ENCODE assay signal across 10 cellular contexts in genomic region chr3:49465269-49466034, GRCh38. TPM values are rescaled to one million over a fixed set of nuclear protein-coding genes. Genes with fewer than 3 reads are reported as not detected.
A peak's percentile ranks its signal among the peaks of the same experiment; 100 is the strongest.
DNase-seq lines count a peak whose midpoint lies in the region; ATAC-seq and TF ChIP-seq lines count a peak whose summit lies in the region.
"Had no signal": no experiment of that assay in that cellular context is flagged by ENCODE, and none has a peak within 500 bp of the region (broad histone marks: within the 10 kb centered on the region; RNA-seq: fewer than 3 reads in every experiment).

No MANE protein-coding gene starts in this region.

- H3K36me3 ChIP-seq in HCT116 (ENCODE audit: control insufficient read depth in 1 of 2, insufficient read depth in 2 of 2, low read length in 2 of 2) (no peaks in the 10 kb centered on the region), heart right ventricle (no peaks in the 10 kb centered on the region), sigmoid colon (no peaks in the 10 kb centered on the region), uterus (no peaks in the 10 kb centered on the region), PC-3 (ENCODE audit: low read depth, low read length) (no peaks in the 10 kb centered on the region)

- no peak for TF ChIP-seq RAD21 in HCT116 (IDR thresholded peaks at IDR 0.05; ENCODE audit: low read depth)

- POLR2A ChIA-PET in HCT116 (lab: Charles Lee): no interaction called here
- POLR2A ChIA-PET in PC-3 (lab: Charles Lee; ENCODE audit: unreplicated experiment): interaction anchor here (0.6 kb wide), 1 partner anchor 73 kb away, joined by 4 read pairs; no protein-coding TSS in a partner anchor

- 79 to 89% methylated on average over 18 of the region's 18 CpGs for WGBS in heart right ventricle, 2 donors
- 76 to 88% methylated on average over 18 of the region's 18 CpGs for WGBS in sigmoid colon, 2 donors

- H2AFZ ChIP-seq in HCT116 (ENCODE audit: low read depth, low read length, poor library complexity, severe bottlenecking): peak overlapping the region; percentile 87
- H2AFZ ChIP-seq in PC-3 (ENCODE audit: low read length): no peak overlapping the region

- no peak for ATAC-seq in HCT116
- ATAC-seq in heart right ventricle: no peak
- ATAC-seq in HG02885 (IDR thresholded peaks at IDR 0.05; ENCODE audit: poor library complexity, unreplicated experiment): no peak
- ATAC-seq in PC-3: no peak

- peaks cover 4% of the 10 kb centered on the region for H3F3A ChIP-seq in PC-3 (ENCODE audit: low read length, unreplicated experiment)

- peak overlapping the region in 1 of 2 experiments; percentile 41; a peak in 2 of 4 replicates for H3K4me3 ChIP-seq in HCT116 (replicated peaks in 1 of 2; ENCODE audit: low read depth in 1 of 2, low read length in 2 of 2)
- no peak overlapping the region for H3K4me3 ChIP-seq in heart right ventricle
- no peak overlapping the region for H3K4me3 ChIP-seq in sigmoid colon
- H3K4me3 ChIP-seq in uterus: no peak overlapping the region
- no peak overlapping the region for H3K4me3 ChIP-seq in PC-3 (ENCODE audit: low read length)
- H3K4me3 ChIP-seq: SK-N-MC had no signal

- peak overlapping the region; percentile 52 for H3K9ac ChIP-seq in HCT116 (ENCODE audit: low read length)
- H3K9ac ChIP-seq in PC-3 (ENCODE audit: low read length): no peak overlapping the region

- no peak for TF ChIP-seq EP300 in sigmoid colon (IDR thresholded peaks at IDR 0.05)

- H3K79me2 ChIP-seq in HCT116 (ENCODE audit: insufficient read depth, low read length): no peaks in the 10 kb centered on the region
- no peaks in the 10 kb centered on the region for H3K79me2 ChIP-seq in PC-3 (ENCODE audit: low read length)

- no peaks in the 10 kb centered on the region for H3K9me2 ChIP-seq in HCT116 (ENCODE audit: insufficient read depth)
- H3K9me2 ChIP-seq in PC-3 (replicated peaks; ENCODE audit: low read length): no peaks in the 10 kb centered on the region

- BruUV-seq in HCT116 (replicated peaks; lab: Mats Ljungman, UMichigan) (TSS peak; percentile 31), PC-3 (replicated peaks; lab: Mats Ljungman, UMichigan) (no TSS peak)

- RAD21 ChIA-PET in HCT116 (lab: Charles Lee; ENCODE audit: low non-redundant PET in 1 of 2, low total read pairs in 2 of 2, uncharacterized antibody in 2 of 2, unreplicated experiment in 2 of 2): no interaction called here

- CTCF ChIA-PET in HCT116 (lab: Charles Lee) (interaction anchor here (1.4 kb wide), 1 partner anchor 11 kb away, joined by 3 read pairs; no protein-coding TSS in a partner anchor), PC-3 (lab: Charles Lee) (interaction anchor here (0.7 kb wide), 1 partner anchor 24 kb away, joined by 7 read pairs; no protein-coding TSS in a partner anchor)

- peak overlapping the region; percentile 61 for H3K27ac ChIP-seq in HCT116 (ENCODE audit: low read depth, low read length)
- H3K27ac ChIP-seq in heart right ventricle: peak overlapping the region; percentile 19 to 99 (median 65)
- H3K27ac ChIP-seq in sigmoid colon: peak overlapping the region in 3 of 4 donors; percentile 31 to 98 (median 33)
- no peak overlapping the region for H3K27ac ChIP-seq in uterus
- no peak overlapping the region for H3K27ac ChIP-seq in PC-3 (ENCODE audit: low read length)
- H3K27ac ChIP-seq: SK-N-MC had no signal

- TF ChIP-seq CTCF in HCT116 (IDR thresholded peaks at IDR 0.05 in 2 of 3, conservative IDR thresholded peaks at IDR 0.05 in 1 of 3; ENCODE audit: borderline replicate concordance in 1 of 3, insufficient read depth in 1 of 3, low read depth in 2 of 3, low read length in 2 of 3): no peak
- no peak for TF ChIP-seq CTCF in heart right ventricle (IDR thresholded peaks at IDR 0.05)
- no peak for TF ChIP-seq CTCF in sigmoid colon (IDR thresholded peaks at IDR 0.05)
- TF ChIP-seq CTCF in uterus (IDR thresholded peaks at IDR 0.05): no peak
- TF ChIP-seq CTCF in PC-3 (conservative IDR thresholded peaks at IDR 0.05; ENCODE audit: low read depth, low read length): no peak

- H3K4me2 ChIP-seq in HCT116 (ENCODE audit: low read length) (peak overlapping the region; percentile 67), PC-3 (ENCODE audit: low read length) (no peak overlapping the region)

- H3K27me3 ChIP-seq in HCT116 (ENCODE audit: insufficient read depth, low read length) (no peaks in the 10 kb centered on the region), heart right ventricle (no peaks in the 10 kb centered on the region), sigmoid colon (no peaks in the 10 kb centered on the region), uterus (no peaks in the 10 kb centered on the region), PC-3 (ENCODE audit: low read length) (no peaks in the 10 kb centered on the region)

- no peak for DNase-seq in HCT116 (ENCODE audit: low read depth, low spot score)
- DNase-seq in UCSD-AML1 (lab: John Stamatoyannopoulos, UW; ENCODE audit: unreplicated experiment): peak; percentile 32
- peak; percentile 26 to 33 for DNase-seq in heart right ventricle
- DNase-seq in sigmoid colon: no peak
- no peak for DNase-seq in activated naive CD4-positive, alpha-beta T cell (lab: John Stamatoyannopoulos, UW)
- DNase-seq in uterus: no peak
- DNase-seq in PC-3: no peak
- DNase-seq: NCI-H187 had no signal

- TF ChIP-seq POLR2A in HCT116 (IDR thresholded peaks at IDR 0.05; ENCODE audit: borderline replicate concordance, extremely low read depth, insufficient read depth, insufficient read length): no peak
- no peak for TF ChIP-seq POLR2A in sigmoid colon (IDR thresholded peaks at IDR 0.05)
- no peak for TF ChIP-seq POLR2A in uterus (IDR thresholded peaks at IDR 0.05)

- intact Hi-C loops in HCT116 (cut with micrococcal nuclease) (no loop called here), heart right ventricle (cut with DNase I) (no loop called here), sigmoid colon (cut with DNase I) (loop anchor here (5.0 kb wide), 1 partner anchor 108 kb away; the partner anchor contains the start of gene GPX1), uterus (cut with DNase I; ENCODE audit: low total_unique reads) (no loop called here), PC-3 (cut with micrococcal nuclease) (no loop called here)

- H3K9me3 ChIP-seq in HCT116 (ENCODE audit: control insufficient read depth in 1 of 2, insufficient read depth in 1 of 2, low read depth in 1 of 2, low read length in 2 of 2) (no peaks in the 10 kb centered on the region), heart right ventricle (no peaks in the 10 kb centered on the region), sigmoid colon (no peaks in the 10 kb centered on the region), uterus (no peaks in the 10 kb centered on the region), PC-3 (ENCODE audit: low read length) (no peaks in the 10 kb centered on the region)

- H4K20me1 ChIP-seq in HCT116 (ENCODE audit: insufficient read depth): no peaks in the 10 kb centered on the region
- H4K20me1 ChIP-seq in PC-3 (ENCODE audit: low read length): no peaks in the 10 kb centered on the region

- H3K4me1 ChIP-seq in HCT116 (ENCODE audit: control insufficient read depth in 1 of 2, insufficient read depth in 2 of 2, low read length in 2 of 2) (peaks cover 42 to 61% of the 10 kb centered on the region in 2 experiments), heart right ventricle (peaks cover 20 to 50% (median 41%) of the 10 kb centered on the region in 9 donors), sigmoid colon (peaks cover 0 to 37% (median 27%) of the 10 kb centered on the region in 4 donors), uterus (peaks cover 0 to 4% of the 10 kb centered on the region in 2 donors), PC-3 (ENCODE audit: insufficient read depth, low read length) (peaks cover 27% of the 10 kb centered on the region)

TF ChIP-seq in HCT116, 20 proteins besides CTCF, POLR2A, EP300 and RAD21 (continues in another document):
- TF ChIP-seq ZNF274 (IDR thresholded peaks at IDR 0.05; ENCODE audit: low read depth, low read length): no peak
- no peak for TF ChIP-seq ELF1 (IDR thresholded peaks at IDR 0.05; ENCODE audit: borderline replicate concordance, low read depth)

RNA-seq across cellular contexts. Expression of gene DAG1, which starts 4.6 kb away (rescaled TPM):
- total RNA-seq in HCT116 (2021; ENCODE audit: unreplicated experiment): 99.9 TPM
- 45.8 and 46.7 TPM in 2 replicates for polyA plus RNA-seq in HCT116 (2012)
- 100 to 1,000 TPM; 118 to 173 (median 139) TPM for total RNA-seq in heart right ventricle
- 10 to 100 TPM; 37.7 to 50.9 TPM for polyA plus RNA-seq in heart right ventricle
- 10 to 100 TPM; 42.8 to 73.4 (median 66.5) TPM for total RNA-seq in sigmoid colon
- 10 to 100 TPM in 1 of 3 donors, 1 to 10 TPM in 2; 4.2 to 42.7 (median 7.4) TPM for polyA plus RNA-seq in sigmoid colon
- total RNA-seq in uterus: 10 to 100 TPM; 34.3 to 76.4 (median 48.1) TPM
- total RNA-seq in PC-3 (2014; rRNA removed): 111 and 114 TPM in 2 replicates

RNA-seq across cellular contexts. Expression of gene NICN1, which starts 36.3 kb away (rescaled TPM):
- total RNA-seq in HCT116 (2021; ENCODE audit: unreplicated experiment): 11.3 TPM
- 6.8 and 9.0 TPM in 2 replicates for polyA plus RNA-seq in HCT116 (2012)
- 10 to 100 TPM; 13.9 to 22.5 (median 18.3) TPM for total RNA-seq in heart right ventricle
- 1 to 10 TPM; 7.7 to 8.3 TPM for polyA plus RNA-seq in heart right ventricle
- 1 to 10 TPM; 2.5 to 9.7 (median 4.5) TPM for total RNA-seq in sigmoid colon
- polyA plus RNA-seq in sigmoid colon: 10 to 100 TPM in 1 of 3 donors, 1 to 10 TPM in 2; 3.6 to 11.6 (median 5.1) TPM
- total RNA-seq in uterus: 10 to 100 TPM in 1 of 4 donors, 1 to 10 TPM in 3; 4.4 to 23.4 (median 6.8) TPM
- total RNA-seq in PC-3 (2014; rRNA removed): 1.8 and 5.3 TPM in 2 replicates

RNA-seq across cellular contexts. Expression of gene AMT, which starts 43.2 kb away (rescaled TPM):
- total RNA-seq in HCT116 (2021; ENCODE audit: unreplicated experiment) (4.8 TPM), heart right ventricle (10 to 100 TPM; 21.3 to 40.9 (median 34.3) TPM), sigmoid colon (10 to 100 TPM in 1 of 4 donors, 1 to 10 TPM in 3; 3.1 to 16.1 (median 4.6) TPM), uterus (10 to 100 TPM in 3 of 4 donors, 1 to 10 TPM in 1; 1.5 to 17.9 (median 14.0) TPM), PC-3 (2014; rRNA removed) (1.6 and 1.8 TPM in 2 replicates)
- 7.7 and 8.2 TPM in 2 replicates for polyA plus RNA-seq in HCT116 (2012)
- polyA plus RNA-seq in heart right ventricle (10 to 100 TPM in 1 of 2 donors, 1 to 10 TPM in 1; 3.2 to 22.6 TPM), sigmoid colon (10 to 100 TPM; 11.5 to 12.0 (median 11.8) TPM)

RNA-seq across cellular contexts. Expression of gene TCTA, which starts 53.2 kb away (rescaled TPM):
- total RNA-seq in HCT116 (2021; ENCODE audit: unreplicated experiment): 11.9 TPM
- 8.0 and 11.1 TPM in 2 replicates for polyA plus RNA-seq in HCT116 (2012)
- 10 to 100 TPM; 13.9 to 22.6 (median 17.6) TPM for total RNA-seq in heart right ventricle
- 10 to 100 TPM; 16.5 to 19.0 TPM for polyA plus RNA-seq in heart right ventricle
- 10 to 100 TPM; 15.1 to 25.0 (median 16.5) TPM for total RNA-seq in sigmoid colon
- polyA plus RNA-seq in sigmoid colon: 10 to 100 TPM; 35.1 to 47.6 (median 40.2) TPM
- 10 to 100 TPM in 3 of 4 donors, 1 to 10 TPM in 1; 2.1 to 26.0 (median 18.7) TPM for total RNA-seq in uterus
- 23.7 and 25.4 TPM in 2 replicates for total RNA-seq in PC-3 (2014; rRNA removed)

RNA-seq across cellular contexts. Expression of gene RHOA, which starts 53.7 kb away (rescaled TPM):
- total RNA-seq in HCT116 (2021; ENCODE audit: unreplicated experiment) (497 TPM), heart right ventricle (100 to 1,000 TPM; 226 to 335 (median 250) TPM), sigmoid colon (100 to 1,000 TPM; 369 to 440 (median 416) TPM), uterus (100 to 1,000 TPM; 282 to 493 (median 419) TPM), PC-3 (2014; rRNA removed) (278 and 292 TPM in 2 replicates)
- 389 and 390 TPM in 2 replicates for polyA plus RNA-seq in HCT116 (2012)
- polyA plus RNA-seq in heart right ventricle (100 to 1,000 TPM; 139 to 291 TPM), sigmoid colon (100 to 1,000 TPM; 384 to 516 (median 451) TPM)

Comparison
In these comparisons a context has a peak if more than half of its experiments do, and no peak if none do; other contexts are left out.
1. DNase-seq: peak in UCSD-AML1 (single experiment) and heart right ventricle (2 of 2); none in HCT116 (single experiment), sigmoid colon (single experiment), activated naive CD4-positive, alpha-beta T cell (0 of 4), uterus (0 of 2) and PC-3 (single experiment).
2. H3K27ac ChIP-seq: peak in HCT116 (single experiment), heart right ventricle (10 of 10) and sigmoid colon (3 of 4); none in uterus (0 of 2) and PC-3 (single experiment).